In genomic region chr19:16564842-16565241, GRCh38 we compare ENCODE assay signal across 19 cellular contexts. TPM values are rescaled to one million over a fixed set of nuclear protein-coding genes. Genes with fewer than 3 reads are reported as not detected.
A peak's percentile ranks its signal among the peaks of the same experiment; 100 is the strongest.
DNase-seq lines count a peak whose midpoint lies in the region; ATAC-seq, FAIRE-seq and TF ChIP-seq lines count a peak whose summit lies in the region.
"Had no signal": no experiment of that assay in that cellular context is flagged by ENCODE, and none has a peak within 500 bp of the region (broad histone marks: within the 10 kb centered on the region; RNA-seq: fewer than 3 reads in every experiment).

No MANE protein-coding gene starts in this region.

- no peak for ATAC-seq in activated CD8-positive, alpha-beta memory T cell treated with anti-CD3 and anti-CD28 coated beads, Interleukin-2, amount 10 ng/mL, durations not matched to agents 7 days and 5 days
- no peak for ATAC-seq in activated naive CD8-positive, alpha-beta T cell treated with anti-CD3 and anti-CD28 coated beads, Interleukin-2, amount 50 U/mL, for 24 hours
- ATAC-seq in pancreas (peak; percentile 74 to 88 (median 86)), gastrocnemius medialis (no peak), GM19351 (IDR thresholded peaks at IDR 0.05; ENCODE audit: unreplicated experiment) (no peak)
- ATAC-seq: right lobe of liver had no signal

- H3K4me3 Mint-ChIP-seq in activated CD8-positive, alpha-beta memory T cell treated with anti-CD3 and anti-CD28 coated beads, Interleukin-2, amount 10 ng/mL, durations not matched to agents 7 days and 5 days = no peak overlapping the region
- H3K4me3 Mint-ChIP-seq in activated naive CD8-positive, alpha-beta T cell treated with anti-CD3 and anti-CD28 coated beads, Interleukin-2, amount 50 U/mL, for 24 hours = no peak overlapping the region

- 20 to 26% methylated on average over 7 of the region's 7 CpGs for WGBS in pancreas, 2 donors

- no peak for FAIRE-seq in pancreas (lab: Jason Lieb, UNC)
- FAIRE-seq: islet of Langerhans had no signal

- H3K9me3 ChIP-seq in KOPT-K1 (ENCODE audit: insufficient read depth, low read length, poor library complexity, severe bottlenecking) (peaks cover 7% of the 10 kb centered on the region), pancreas (no peaks in the 10 kb centered on the region), gastrocnemius medialis (no peaks in the 10 kb centered on the region)
- H3K9me3 ChIP-seq: ovary, right lobe of liver had no signal

- TF ChIP-seq CTCF in pancreas (IDR thresholded peaks at IDR 0.05) (no peak), gastrocnemius medialis (IDR thresholded peaks at IDR 0.05 in 4 of 5, conservative IDR thresholded peaks at IDR 0.05 in 1 of 5) (no peak)

- H3K27ac Mint-ChIP-seq in activated CD8-positive, alpha-beta memory T cell treated with anti-CD3 and anti-CD28 coated beads, Interleukin-2, amount 10 ng/mL, durations not matched to agents 7 days and 5 days = peak overlapping the region; percentile 36
- H3K27ac Mint-ChIP-seq in activated naive CD8-positive, alpha-beta T cell treated with anti-CD3 and anti-CD28 coated beads, Interleukin-2, amount 50 U/mL, for 24 hours = peak overlapping the region; percentile 34

- no peaks in the 10 kb centered on the region for H3K27me3 Mint-ChIP-seq in activated CD8-positive, alpha-beta memory T cell treated with anti-CD3 and anti-CD28 coated beads, Interleukin-2, amount 10 ng/mL, durations not matched to agents 7 days and 5 days
- no peaks in the 10 kb centered on the region for H3K27me3 Mint-ChIP-seq in activated naive CD8-positive, alpha-beta T cell treated with anti-CD3 and anti-CD28 coated beads, Interleukin-2, amount 50 U/mL, for 24 hours

- H3K36me3 ChIP-seq in KOPT-K1 (ENCODE audit: insufficient read depth, low read length) (peaks cover 84% of the 10 kb centered on the region), pancreas (peaks cover 3 to 30% (median 17%) of the 10 kb centered on the region in 3 donors), gastrocnemius medialis (peaks cover 0 to 55% of the 10 kb centered on the region in 2 donors)
- H3K36me3 ChIP-seq: ovary had no signal

- H3K4me3 ChIP-seq in pancreas (no peak overlapping the region), gastrocnemius medialis (no peak overlapping the region)
- H3K4me3 ChIP-seq: dorsolateral prefrontal cortex, ovary, right lobe of liver had no signal

- no peaks in the 10 kb centered on the region for H3K27me3 ChIP-seq in pancreas
- no peaks in the 10 kb centered on the region for H3K27me3 ChIP-seq in gastrocnemius medialis
- H3K27me3 ChIP-seq: dorsolateral prefrontal cortex, ovary, right lobe of liver had no signal

- peaks cover 49% of the 10 kb centered on the region for H3K4me1 Mint-ChIP-seq in activated CD8-positive, alpha-beta memory T cell treated with anti-CD3 and anti-CD28 coated beads, Interleukin-2, amount 10 ng/mL, durations not matched to agents 7 days and 5 days
- peaks cover 17% of the 10 kb centered on the region for H3K4me1 Mint-ChIP-seq in activated naive CD8-positive, alpha-beta T cell treated with anti-CD3 and anti-CD28 coated beads, Interleukin-2, amount 50 U/mL, for 24 hours

- TF ChIP-seq POLR2A in gastrocnemius medialis (IDR thresholded peaks at IDR 0.05) = no peak

- H3K27ac ChIP-seq in KOPT-K1 (ENCODE audit: low read depth, low read length, poor library complexity, severe bottlenecking) (peak overlapping the region; percentile 22), pancreas (peak overlapping the region in 2 of 4 donors; percentile 75 to 76), gastrocnemius medialis (no peak overlapping the region)
- H3K27ac ChIP-seq: dorsolateral prefrontal cortex, epithelial cell of prostate, ovary, right lobe of liver, WERI-Rb-1 had no signal

- CTCF ChIA-PET in activated CD8-positive, alpha-beta memory T cell treated with anti-CD3 and anti-CD28 coated beads, Interleukin-2, amount 10 ng/mL, durations not matched to agents 7 days and 5 days (lab: Charles Lee) = no interaction called here

- H3K36me3 Mint-ChIP-seq in activated CD8-positive, alpha-beta memory T cell treated with anti-CD3 and anti-CD28 coated beads, Interleukin-2, amount 10 ng/mL, durations not matched to agents 7 days and 5 days = peaks cover 58% of the 10 kb centered on the region
- peaks cover 65% of the 10 kb centered on the region for H3K36me3 Mint-ChIP-seq in activated naive CD8-positive, alpha-beta T cell treated with anti-CD3 and anti-CD28 coated beads, Interleukin-2, amount 50 U/mL, for 24 hours (ENCODE audit: low read depth)

- no peak for DNase-seq in activated CD8-positive, alpha-beta memory T cell treated with anti-CD3 and anti-CD28 coated beads, Interleukin-2, amount 10 ng/mL, durations not matched to agents 7 days and 5 days
- DNase-seq in activated CD8-positive, alpha-beta memory T cell treated with anti-CD3 and anti-CD28 coated beads, Interleukin-2, amount 50 U/mL, for 4 hours = no peak
- DNase-seq in activated naive CD8-positive, alpha-beta T cell treated with anti-CD3 and anti-CD28 coated beads, Interleukin-2, amount 50 U/mL, for 24 hours = no peak
- DNase-seq in pancreas (peak in 1 of 6 donors; percentile 50), NCI-H1930 (lab: John Stamatoyannopoulos, UW) (no peak), gastrocnemius medialis (no peak)
- DNase-seq: amygdala, C1 segment of cervical spinal cord, DMS79 treated with DMSO at 0.1 percent for 48 hours, dorsolateral prefrontal cortex, foreskin fibroblast, ovary, right lobe of liver, Right ventricle myocardium superior, WERI-Rb-1 had no signal

- intact Hi-C loops in pancreas (cut with DNase I) = no loop called here
- intact Hi-C loops in gastrocnemius medialis (cut with DNase I; ENCODE audit: low total_unique reads) = no loop called here

- in situ Hi-C loops in gastrocnemius medialis (cut with MboI; ENCODE audit: low sequenced_read_pairs in 4 of 4) = loop anchor here in 1 of 4 donors (25.0 kb wide), 1 partner anchor 272 kb away; the partner anchor contains the start of gene SIN3B

- no peaks in the 10 kb centered on the region for H3K9me3 Mint-ChIP-seq in activated CD8-positive, alpha-beta memory T cell treated with anti-CD3 and anti-CD28 coated beads, Interleukin-2, amount 10 ng/mL, durations not matched to agents 7 days and 5 days (ENCODE audit: low read depth)
- H3K9me3 Mint-ChIP-seq in activated naive CD8-positive, alpha-beta T cell treated with anti-CD3 and anti-CD28 coated beads, Interleukin-2, amount 50 U/mL, for 24 hours = no peaks in the 10 kb centered on the region

- peaks cover 12 to 38% (median 18%) of the 10 kb centered on the region in 3 donors for H3K4me1 ChIP-seq in pancreas
- H3K4me1 ChIP-seq in gastrocnemius medialis = peaks cover 0 to 9% of the 10 kb centered on the region in 2 donors
- H3K4me1 ChIP-seq: right lobe of liver had no signal

RNA-seq across cellular contexts. Expression of gene SLC35E1, which starts 7.4 kb away (rescaled TPM):
- 10 to 100 TPM; 46.2 to 46.3 TPM for total RNA-seq in activated CD8-positive, alpha-beta memory T cell treated with anti-CD3 and anti-CD28 coated beads, Interleukin-2, amount 10 ng/mL, durations not matched to agents 7 days and 5 days
- total RNA-seq in pancreas = 10 to 100 TPM; 32.1 to 42.1 (median 35.5) TPM
- 10 to 100 TPM; 22.9 to 28.2 TPM for polyA plus RNA-seq in pancreas
- 10 to 100 TPM; 24.1 to 60.3 (median 40.1) TPM for total RNA-seq in gastrocnemius medialis

RNA-seq across cellular contexts. Expression of gene CHERP, which starts 22.6 kb away (rescaled TPM):
- 10 to 100 TPM; 66.5 to 74.5 TPM for total RNA-seq in activated CD8-positive, alpha-beta memory T cell treated with anti-CD3 and anti-CD28 coated beads, Interleukin-2, amount 10 ng/mL, durations not matched to agents 7 days and 5 days
- total RNA-seq in pancreas (10 to 100 TPM; 11.0 to 21.7 (median 16.6) TPM), gastrocnemius medialis (10 to 100 TPM in 2 of 4 donors, 1 to 10 TPM in 2; 7.4 to 12.1 (median 9.8) TPM)
- 10 to 100 TPM; 23.8 to 26.8 TPM for polyA plus RNA-seq in pancreas

Comparison
In these comparisons a context has a peak if more than half of its experiments do, and no peak if none do; other contexts are left out.
1. ATAC-seq: peak in pancreas (4 of 4); none in activated CD8-positive, alpha-beta memory T cell treated with anti-CD3 and anti-CD28 coated beads, Interleukin-2, amount 10 ng/mL, durations not matched to agents 7 days and 5 days (single experiment), activated naive CD8-positive, alpha-beta T cell treated with anti-CD3 and anti-CD28 coated beads, Interleukin-2, amount 50 U/mL, for 24 hours (single experiment), gastrocnemius medialis (0 of 2) and GM19351 (single experiment).